8 cellular contexts compared by ENCODE assay signal in genomic region chr7:103989200-103989784, GRCh38. TPM values are rescaled to one million over a fixed set of nuclear protein-coding genes. Genes with fewer than 3 reads are reported as not detected.
DNase-seq lines count a peak whose midpoint lies in the region; ATAC-seq and TF ChIP-seq lines count a peak whose summit lies in the region.

Gene RELN (minus strand): TSS chr7:103989658. CDS start chr7:103989356, 302 bp downstream.

- POLR2A ChIA-PET in Caco-2 (lab: Charles Lee): no interaction called here
- POLR2A ChIA-PET in activated CD8-positive, alpha-beta T cell treated with anti-CD3 and anti-CD28 coated beads for 36 hours (lab: Charles Lee): no interaction called here

- WGBS in right cardiac atrium: 1% methylated on average over 89 of the region's 89 CpGs
- WGBS in sigmoid colon, 2 donors: 2% methylated on average over 89 of the region's 89 CpGs

- no peak for ATAC-seq in activated CD8-positive, alpha-beta T cell treated with anti-CD3 and anti-CD28 coated beads for 36 hours
- peak; percentile 51 to 52 for ATAC-seq in right cardiac atrium
- no peak for ATAC-seq in GM18873 (IDR thresholded peaks at IDR 0.05; ENCODE audit: low FRiP score, unreplicated experiment)
- ATAC-seq in GM21526 (IDR thresholded peaks at IDR 0.05; ENCODE audit: low FRiP score, unreplicated experiment): no peak

- no peak for DNase-seq in Caco-2
- peak in 69 of 76 experiments; percentile 7 to 82 (median 68) for DNase-seq in HUDEP-2 (lab: John Stamatoyannopoulos, UW; ENCODE audit: unreplicated experiment in 76 of 76)
- DNase-seq in activated CD8-positive, alpha-beta T cell treated with anti-CD3 and anti-CD28 coated beads for 36 hours: peak; percentile 3
- DNase-seq in right cardiac atrium: peak in 2 of 3 donors; percentile 19 to 39
- no peak for DNase-seq in sigmoid colon
- no peak for DNase-seq in GF-D8 (lab: John Stamatoyannopoulos, UW)

- H3K27ac ChIP-seq in right cardiac atrium (ENCODE audit: low read length): no peak within 1 kb of the TSS
- H3K27ac ChIP-seq in sigmoid colon: no peak within 1 kb of the TSS

- H3K27me3 ChIP-seq in Caco-2 (replicated peaks; ENCODE audit: control insufficient read depth, insufficient read depth, low read length) (no peaks in the 10 kb centered on the region), right cardiac atrium (ENCODE audit: control insufficient read depth, insufficient read depth) (peaks cover 9% of the 10 kb centered on the region), sigmoid colon (peaks cover 4 to 49% (median 23%) of the 10 kb centered on the region in 3 donors)

- no peak for TF ChIP-seq POLR2A in sigmoid colon (IDR thresholded peaks at IDR 0.05)

- no peaks in the 10 kb centered on the region for H3K4me1 Mint-ChIP-seq in Caco-2 (ENCODE audit: low read depth, unreplicated experiment)
- H3K4me1 Mint-ChIP-seq in activated CD8-positive, alpha-beta T cell treated with anti-CD3 and anti-CD28 coated beads for 36 hours (ENCODE audit: low read depth): peaks cover 5% of the 10 kb centered on the region

- no peaks in the 10 kb centered on the region for H3K27me3 Mint-ChIP-seq in Caco-2 (ENCODE audit: insufficient read depth, unreplicated experiment)
- H3K27me3 Mint-ChIP-seq in activated CD8-positive, alpha-beta T cell treated with anti-CD3 and anti-CD28 coated beads for 36 hours: peaks cover 42% of the 10 kb centered on the region

- H3K4me3 ChIP-seq in Caco-2 (ENCODE audit: low read depth, low read length) (peak within 1 kb of the TSS; percentile 47), right cardiac atrium (ENCODE audit: low read length) (peak within 1 kb of the TSS; percentile 61), sigmoid colon (peak within 1 kb of the TSS; percentile 27 to 54 (median 44))

- H3K9me3 ChIP-seq in Caco-2 (no peaks in the 10 kb centered on the region), right cardiac atrium (ENCODE audit: control insufficient read depth, low read length) (no peaks in the 10 kb centered on the region), sigmoid colon (no peaks in the 10 kb centered on the region)

- H3K4me1 ChIP-seq in Caco-2 (no peaks in the 10 kb centered on the region), right cardiac atrium (ENCODE audit: control insufficient read depth, insufficient read depth, low read length) (no peaks in the 10 kb centered on the region), sigmoid colon (peaks cover 0 to 20% (median 18%) of the 10 kb centered on the region in 4 donors)

- TF ChIP-seq CTCF in Caco-2 (IDR thresholded peaks at IDR 0.05; ENCODE audit: insufficient read depth in 1 of 2, low read depth in 1 of 2, low read length in 1 of 2, severe bottlenecking in 1 of 2, unreplicated experiment in 1 of 2) (no peak), sigmoid colon (IDR thresholded peaks at IDR 0.05) (no peak)
- TF ChIP-seq CTCF in activated CD8-positive, alpha-beta T cell treated with anti-CD3 and anti-CD28 coated beads for 36 hours (IDR thresholded peaks at IDR 0.05): no peak

- no TSS peak for BruUV-seq in Caco-2 (replicated peaks; lab: Mats Ljungman, UMichigan)

- H3K4me3 Mint-ChIP-seq in Caco-2 (ENCODE audit: unreplicated experiment): peak within 1 kb of the TSS; percentile 72
- peak within 1 kb of the TSS; percentile 24 for H3K4me3 Mint-ChIP-seq in activated CD8-positive, alpha-beta T cell treated with anti-CD3 and anti-CD28 coated beads for 36 hours

- intact Hi-C loops in Caco-2 (cut with micrococcal nuclease; ENCODE audit: unreplicated experiment): no loop called here
- intact Hi-C loops in activated CD8-positive, alpha-beta T cell treated with anti-CD3 and anti-CD28 coated beads for 36 hours (cut with micrococcal nuclease): no loop called here
- intact Hi-C loops in right cardiac atrium (cut with DNase I): no loop called here
- intact Hi-C loops in sigmoid colon (cut with DNase I): no loop called here

- no peaks in the 10 kb centered on the region for H3K9me3 Mint-ChIP-seq in Caco-2 (ENCODE audit: unreplicated experiment)
- H3K9me3 Mint-ChIP-seq in activated CD8-positive, alpha-beta T cell treated with anti-CD3 and anti-CD28 coated beads for 36 hours: no peaks in the 10 kb centered on the region

- TF ChIP-seq EP300 in sigmoid colon (IDR thresholded peaks at IDR 0.05): no peak

- CTCF ChIA-PET in Caco-2 (lab: Charles Lee): no interaction called here
- CTCF ChIA-PET in activated CD8-positive, alpha-beta T cell treated with anti-CD3 and anti-CD28 coated beads for 36 hours (lab: Charles Lee): no interaction called here

- H3K36me3 Mint-ChIP-seq in Caco-2 (ENCODE audit: insufficient read depth, unreplicated experiment): no peaks in the 10 kb centered on the region
- no peaks in the 10 kb centered on the region for H3K36me3 Mint-ChIP-seq in activated CD8-positive, alpha-beta T cell treated with anti-CD3 and anti-CD28 coated beads for 36 hours (ENCODE audit: low read depth)

- no peaks in the 10 kb centered on the region for H3K36me3 ChIP-seq in Caco-2 (ENCODE audit: control insufficient read depth, insufficient read depth, low read length)
- H3K36me3 ChIP-seq in sigmoid colon: no peaks in the 10 kb centered on the region

- H3K27ac Mint-ChIP-seq in Caco-2 (ENCODE audit: unreplicated experiment): no peak within 1 kb of the TSS
- no peak within 1 kb of the TSS for H3K27ac Mint-ChIP-seq in activated CD8-positive, alpha-beta T cell treated with anti-CD3 and anti-CD28 coated beads for 36 hours

RNA-seq across cellular contexts. Expression of gene RELN, which starts in this region (rescaled TPM):
- total RNA-seq in Caco-2 (2022): 3.3 and 4.3 TPM in 2 replicates
- total RNA-seq in activated CD8-positive, alpha-beta T cell treated with anti-CD3 and anti-CD28 coated beads for 36 hours: not detected
- 1 to 10 TPM; 1.1 to 4.1 (median 1.3) TPM for total RNA-seq in right cardiac atrium
- polyA plus RNA-seq in right cardiac atrium: 3.1 TPM
- 1 to 10 TPM; 3.5 to 9.2 (median 6.2) TPM for total RNA-seq in sigmoid colon
- polyA plus RNA-seq in sigmoid colon: 1 to 10 TPM in 1 of 3 donors, under 1 TPM in 1, not detected in 1; under 0.01 to 2.4 TPM

Comparison
In these comparisons a context has a peak if more than half of its experiments do, and no peak if none do; other contexts are left out.
1. Peak in DNase-seq in activated CD8-positive, alpha-beta T cell treated with anti-CD3 and anti-CD28 coated beads for 36 hours; RNA of the gene not detected or under 1 TPM.
2. DNase-seq: peak in HUDEP-2 (69 of 76) and right cardiac atrium (2 of 3); none in Caco-2 (0 of 2), sigmoid colon (single experiment) and GF-D8 (single experiment).
3. ATAC-seq: peak in right cardiac atrium (2 of 2); none in activated CD8-positive, alpha-beta T cell treated with anti-CD3 and anti-CD28 coated beads for 36 hours (single experiment), GM18873 (single experiment) and GM21526 (single experiment).
4. Peak in every context shown above with its lines, with median percentiles within 50 percentile points of each other: H3K4me3 ChIP-seq.